ENCODE assay signal across 20 cellular contexts in the genomic region with DNA sequence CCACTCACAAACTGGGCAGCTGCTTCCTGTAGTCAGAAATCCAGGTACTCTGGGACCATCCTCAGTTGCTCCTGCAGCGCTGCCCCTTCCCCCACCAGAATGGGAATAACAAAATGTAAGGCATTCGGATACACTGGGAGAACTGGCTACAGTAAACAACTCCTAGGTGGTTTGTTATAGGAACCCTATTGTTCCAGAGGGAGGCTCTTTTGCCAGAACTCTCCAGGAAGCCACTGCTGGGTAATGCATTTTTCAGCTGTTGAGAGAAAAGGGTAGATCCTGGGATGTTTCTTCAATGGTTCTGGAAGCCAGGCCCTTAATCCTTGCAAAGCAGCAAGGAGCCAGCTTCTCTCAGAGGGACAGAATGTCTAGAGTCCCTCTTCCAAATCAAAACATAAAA. TPM values are rescaled to one million over a fixed set of nuclear protein-coding genes. Genes with fewer than 3 reads are reported as not detected.
DNase-seq lines count a peak whose midpoint lies in the region; ATAC-seq and TF ChIP-seq lines count a peak whose summit lies in the region.
"Had no signal": no experiment of that assay in that cellular context is flagged by ENCODE, and none has a peak within 500 bp of the region (broad histone marks: within the 10 kb centered on the region; RNA-seq: fewer than 3 reads in every experiment).

No MANE protein-coding gene starts in this region.

- no peak for TF ChIP-seq POLR2A in heart left ventricle (IDR thresholded peaks at IDR 0.05)

- 38 to 55% (median 47%) methylated on average over 2 of the region's 2 CpGs for WGBS in heart left ventricle, 4 donors
- 26% methylated on average over 2 of the region's 2 CpGs; no CpG with 5 or more reads in 1 of the 2 experiments for WGBS in endodermal cell (ENCODE audit: insufficient coverage in 1 of 2, insufficient read length in 1 of 2), 2 experiments

- no peak for TF ChIP-seq CTCF in heart left ventricle (IDR thresholded peaks at IDR 0.05)
- no peak for TF ChIP-seq CTCF in endodermal cell (conservative IDR thresholded peaks at IDR 0.05)
- no peak for TF ChIP-seq CTCF in PC-3 (conservative IDR thresholded peaks at IDR 0.05; ENCODE audit: low read depth, low read length)
- no peak for TF ChIP-seq CTCF in GM13976 (IDR thresholded peaks at IDR 0.05; ENCODE audit: borderline replicate concordance, control extremely low read depth, extremely low read depth, insufficient read depth, missing control alignments)

- no peak overlapping the region for H3K4me2 ChIP-seq in PC-3 (ENCODE audit: low read length)

- H3K27me3 Mint-ChIP-seq in endodermal cell (ENCODE audit: insufficient read depth) = no peaks in the 10 kb centered on the region
- H3K27me3 Mint-ChIP-seq in activated naive CD8-positive, alpha-beta T cell treated with anti-CD3 and anti-CD28 coated beads, Interleukin-2, amount 50 U/mL, for 24 hours = no peaks in the 10 kb centered on the region
- H3K27me3 Mint-ChIP-seq: stimulated activated naive CD8-positive, alpha-beta T cell treated with anti-CD3 and anti-CD28 coated beads, Interleukin-15, amount 100 ng/mL, for 72 hours had no signal

- no peaks in the 10 kb centered on the region for H3K9me3 Mint-ChIP-seq in endodermal cell
- H3K9me3 Mint-ChIP-seq in activated naive CD8-positive, alpha-beta T cell treated with anti-CD3 and anti-CD28 coated beads, Interleukin-2, amount 50 U/mL, for 24 hours = no peaks in the 10 kb centered on the region
- H3K9me3 Mint-ChIP-seq: activated naive CD4-positive, alpha-beta T cell treated with anti-CD3 and anti-CD28 coated beads for 36 hours; stimulated activated naive CD8-positive, alpha-beta T cell treated with anti-CD3 and anti-CD28 coated beads, Interleukin-15, amount 100 ng/mL, for 72 hours; T-helper 1 cell treated with Interleukin-12 subunit alpha and Interleukin-12 subunit beta and Interleukin-4 antibody, amounts not matched to agents 30 μg/mL and 1 μg/mL, for 36 hours had no signal

- CTCF ChIA-PET in PC-3 (lab: Charles Lee) = no interaction called here

- H3K27ac Mint-ChIP-seq in endodermal cell = peak overlapping the region; percentile 80
- H3K27ac Mint-ChIP-seq in activated naive CD8-positive, alpha-beta T cell treated with anti-CD3 and anti-CD28 coated beads, Interleukin-2, amount 50 U/mL, for 24 hours = no peak overlapping the region
- H3K27ac Mint-ChIP-seq: activated naive CD4-positive, alpha-beta T cell treated with anti-CD3 and anti-CD28 coated beads for 36 hours; stimulated activated naive CD8-positive, alpha-beta T cell treated with anti-CD3 and anti-CD28 coated beads, Interleukin-15, amount 100 ng/mL, for 72 hours; T-helper 1 cell treated with Interleukin-12 subunit alpha and Interleukin-12 subunit beta and Interleukin-4 antibody, amounts not matched to agents 30 μg/mL and 1 μg/mL, for 36 hours had no signal

- intact Hi-C loops in heart left ventricle (cut with DNase I) (loop anchor here in 1 of 10 donors (1.0 kb wide), 1 partner anchor 35 kb away; no protein-coding TSS in a partner anchor), Right ventricle myocardium inferior (cut with DNase I) (no loop called here), PC-3 (cut with micrococcal nuclease) (no loop called here)

- H3K27me3 ChIP-seq in heart left ventricle (no peaks in the 10 kb centered on the region), endodermal cell (ENCODE audit: control insufficient read depth, insufficient read depth, low read length, poor library complexity, severe bottlenecking) (no peaks in the 10 kb centered on the region), PC-3 (ENCODE audit: low read length) (no peaks in the 10 kb centered on the region)

- BruUV-seq in PC-3 (replicated peaks; lab: Mats Ljungman, UMichigan) = no TSS peak

- H3K9ac ChIP-seq in endodermal cell (ENCODE audit: extremely low read depth, low read length, poor library complexity, severe bottlenecking) (no peak overlapping the region), PC-3 (ENCODE audit: low read length) (no peak overlapping the region)

- ATAC-seq in heart left ventricle (peak in 2 of 4 donors; percentile 2 to 57), Right ventricle myocardium inferior (no peak), PC-3 (no peak)
- ATAC-seq in activated naive CD8-positive, alpha-beta T cell treated with anti-CD3 and anti-CD28 coated beads, Interleukin-2, amount 50 U/mL, for 24 hours = no peak
- ATAC-seq: stimulated activated naive CD8-positive, alpha-beta T cell treated with anti-CD3 and anti-CD28 coated beads, Interleukin-15, amount 100 ng/mL, for 72 hours had no signal

- DNase-seq in heart left ventricle (no peak), Right ventricle myocardium inferior (ENCODE audit: missing footprints) (no peak), endodermal cell (peak; percentile 83), medulla oblongata (ENCODE audit: extremely low spot score) (peak; percentile 70), PC-3 (no peak), GM13976 (ENCODE audit: low spot score) (no peak)
- no peak for DNase-seq in activated naive CD8-positive, alpha-beta T cell treated with anti-CD3 and anti-CD28 coated beads, Interleukin-2, amount 50 U/mL, for 24 hours
- DNase-seq: activated CD4-positive, alpha-beta T cell treated with anti-CD3 and anti-CD28 coated beads for 1 hour; activated naive CD4-positive, alpha-beta T cell treated with anti-CD3 and anti-CD28 coated beads for 36 hours; Calu3; central memory CD4-positive, alpha-beta T cell; KG1; NCI-H1417; NCI-H524 treated with DMSO at 0.1 percent for 48 hours; small intestine; stimulated activated naive CD8-positive, alpha-beta T cell treated with anti-CD3 and anti-CD28 coated beads, Interleukin-15, amount 100 ng/mL, for 72 hours had no signal

- no peak overlapping the region for H3K4me3 ChIP-seq in heart left ventricle
- peak overlapping the region; percentile 46 for H3K4me3 ChIP-seq in endodermal cell (ENCODE audit: low read length)
- H3K4me3 ChIP-seq in PC-3 (ENCODE audit: low read length) = no peak overlapping the region
- H3K4me3 ChIP-seq: lung had no signal

- peak overlapping the region; percentile 27 for H3K4me3 Mint-ChIP-seq in endodermal cell
- no peak overlapping the region for H3K4me3 Mint-ChIP-seq in activated naive CD8-positive, alpha-beta T cell treated with anti-CD3 and anti-CD28 coated beads, Interleukin-2, amount 50 U/mL, for 24 hours
- H3K4me3 Mint-ChIP-seq: activated naive CD4-positive, alpha-beta T cell treated with anti-CD3 and anti-CD28 coated beads for 36 hours; stimulated activated naive CD8-positive, alpha-beta T cell treated with anti-CD3 and anti-CD28 coated beads, Interleukin-15, amount 100 ng/mL, for 72 hours; T-helper 1 cell treated with Interleukin-12 subunit alpha and Interleukin-12 subunit beta and Interleukin-4 antibody, amounts not matched to agents 30 μg/mL and 1 μg/mL, for 36 hours had no signal

- H4K20me1 ChIP-seq in PC-3 (ENCODE audit: low read length) = 0 out of 2 replicates have a peak, but pooled peaks cover 10% of the 10 kb centered on the region

- H2AFZ ChIP-seq in PC-3 (ENCODE audit: low read length) = no peak overlapping the region

- H3K36me3 ChIP-seq in heart left ventricle = no peaks in the 10 kb centered on the region
- no peaks in the 10 kb centered on the region for H3K36me3 ChIP-seq in endodermal cell (ENCODE audit: control insufficient read depth, insufficient read depth, low read length)
- peaks cover 3% of the 10 kb centered on the region; the same call in 1 of the 2 replicates for H3K36me3 ChIP-seq in PC-3 (ENCODE audit: low read depth, low read length)

- peaks cover 87% of the 10 kb centered on the region for H3K79me2 ChIP-seq in PC-3 (ENCODE audit: low read length)

- no peaks in the 10 kb centered on the region for H3F3A ChIP-seq in PC-3 (ENCODE audit: low read length, unreplicated experiment)

- peaks cover 26% of the 10 kb centered on the region for H3K36me3 Mint-ChIP-seq in endodermal cell (ENCODE audit: low read depth)
- H3K36me3 Mint-ChIP-seq in activated naive CD8-positive, alpha-beta T cell treated with anti-CD3 and anti-CD28 coated beads, Interleukin-2, amount 50 U/mL, for 24 hours (ENCODE audit: low read depth) = no peaks in the 10 kb centered on the region

- POLR2A ChIA-PET in PC-3 (lab: Charles Lee; ENCODE audit: unreplicated experiment) = no interaction called here

- H3K9me3 ChIP-seq in heart left ventricle (no peaks in the 10 kb centered on the region), endodermal cell (ENCODE audit: control insufficient read depth, low read length) (no peaks in the 10 kb centered on the region), PC-3 (ENCODE audit: low read length) (no peaks in the 10 kb centered on the region)

- H3K4me1 ChIP-seq in heart left ventricle (peaks cover 37 to 100% (median 88%) of the 10 kb centered on the region in 12 donors), endodermal cell (ENCODE audit: control insufficient read depth, insufficient read depth, low read length) (peaks cover 20% of the 10 kb centered on the region), PC-3 (ENCODE audit: insufficient read depth, low read length) (peaks cover 24% of the 10 kb centered on the region)

- peaks cover 70% of the 10 kb centered on the region for H3K4me1 Mint-ChIP-seq in endodermal cell
- H3K4me1 Mint-ChIP-seq in activated naive CD8-positive, alpha-beta T cell treated with anti-CD3 and anti-CD28 coated beads, Interleukin-2, amount 50 U/mL, for 24 hours = no peaks in the 10 kb centered on the region
- H3K4me1 Mint-ChIP-seq: stimulated activated naive CD8-positive, alpha-beta T cell treated with anti-CD3 and anti-CD28 coated beads, Interleukin-15, amount 100 ng/mL, for 72 hours had no signal

- H3K27ac ChIP-seq in heart left ventricle = peak overlapping the region; percentile 35 to 78 (median 66)
- peak overlapping the region; percentile 92 for H3K27ac ChIP-seq in endodermal cell (ENCODE audit: low read depth, low read length)
- H3K27ac ChIP-seq in temporal lobe (ENCODE audit: low read depth, low read length) = peak overlapping the region; percentile 64
- no peak overlapping the region for H3K27ac ChIP-seq in PC-3 (ENCODE audit: low read length)
- H3K27ac ChIP-seq: RWPE1 had no signal

- in situ Hi-C loops in GM13976 (cut with MboI; ENCODE audit: low sequenced_read_pairs, unreplicated experiment) = no loop called here

- H3K9me2 ChIP-seq in PC-3 (replicated peaks; ENCODE audit: low read length) = no peaks in the 10 kb centered on the region

RNA-seq across cellular contexts. Expression of a gene that starts 29.2 kb away (rescaled TPM):
- total RNA-seq in heart left ventricle = 100 to 1,000 TPM in 4 of 9 donors, 10 to 100 TPM in 5; 75.8 to 221 (median 97.8) TPM
- polyA plus RNA-seq in heart left ventricle = 10 to 100 TPM; 17.1 to 89.6 TPM
- total RNA-seq in Right ventricle myocardium inferior = 143 TPM
- total RNA-seq in endodermal cell = 10 to 100 TPM; 39.2 to 55.2 TPM
- 45.8 TPM for polyA plus RNA-seq in endodermal cell (2013, experiment 1 of 2)
- polyA plus RNA-seq in endodermal cell (2013, experiment 2 of 2) = 38.6 TPM
- total RNA-seq in temporal lobe = 36.4 TPM
- 32.8 and 41.0 TPM in 2 replicates for total RNA-seq in PC-3 (2014; rRNA removed)
- total RNA-seq: activated naive CD4-positive, alpha-beta T cell treated with anti-CD3 and anti-CD28 coated beads for 36 hours had no signal

Comparison
In these comparisons a context has a peak if more than half of its experiments do, and no peak if none do; other contexts are left out.
1. DNase-seq: peak in endodermal cell (single experiment) and medulla oblongata (single experiment); none in heart left ventricle (0 of 5), Right ventricle myocardium inferior (single experiment), activated naive CD8-positive, alpha-beta T cell treated with anti-CD3 and anti-CD28 coated beads, Interleukin-2, amount 50 U/mL, for 24 hours (single experiment), PC-3 (single experiment) and GM13976 (single experiment).